ENCODE assay signal across 9 cellular contexts in the genomic region with DNA sequence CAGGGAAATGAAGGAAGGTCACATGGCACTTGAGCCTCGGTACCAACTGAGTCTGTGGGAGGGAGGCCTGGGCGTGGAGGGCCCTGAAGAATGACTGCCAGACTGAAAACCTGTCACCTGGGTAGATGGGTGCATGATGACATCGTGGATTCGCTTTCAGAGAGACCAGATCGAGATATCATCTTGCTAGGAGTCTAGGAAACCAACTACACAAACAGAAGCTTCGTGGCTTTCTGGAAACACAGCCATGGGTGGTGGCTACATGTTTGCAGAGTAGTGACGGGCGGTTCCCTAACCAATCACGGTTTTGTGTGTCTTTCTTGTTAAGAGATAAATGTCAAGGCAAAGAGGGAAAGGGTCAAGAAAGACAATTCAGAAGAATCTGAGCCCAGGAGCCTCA.
DNase-seq lines count a peak whose midpoint lies in the region; ATAC-seq, FAIRE-seq and TF ChIP-seq lines count a peak whose summit lies in the region.
"Had no signal": no experiment of that assay in that cellular context is flagged by ENCODE, and none has a peak within 500 bp of the region (broad histone marks: within the 10 kb centered on the region; RNA-seq: fewer than 3 reads in every experiment).

No MANE protein-coding gene starts in this region.

- H3K4me1 ChIP-seq in small intestine (ENCODE audit: control insufficient read depth in 2 of 2, insufficient read depth in 1 of 2, low read depth in 1 of 2, low read length in 1 of 2): no peaks in the 10 kb centered on the region
- H3K4me1 ChIP-seq: parathyroid adenoma had no signal

- no peaks in the 10 kb centered on the region for H3K4me1 Mint-ChIP-seq in CD14-positive monocyte

- peaks cover 6 to 10% of the 10 kb centered on the region in 2 donors for H3K36me3 Mint-ChIP-seq in CD14-positive monocyte

- H3K27ac Mint-ChIP-seq in CD14-positive monocyte: no peak overlapping the region

- no peak overlapping the region for H3K4me3 Mint-ChIP-seq in CD14-positive monocyte

- 71 to 78% (median 77%) methylated on average over 9 of the region's 9 CpGs for WGBS in small intestine, 3 donors

- H3K9me3 Mint-ChIP-seq in CD14-positive monocyte: peaks cover 35 to 53% (median 40%) of the 10 kb centered on the region in 7 donors

- peak overlapping the region; percentile 2 to 29 for H3K27ac ChIP-seq in small intestine (ENCODE audit: low read depth in 1 of 2, low read length in 1 of 2)
- H3K27ac ChIP-seq: parathyroid adenoma had no signal

- FAIRE-seq in small intestine (lab: Jason Lieb, UNC): no peak
- FAIRE-seq in urothelium cell line (lab: Jason Lieb, UNC): no peak

- intact Hi-C loops in CD14-positive monocyte (cut with micrococcal nuclease): no loop called here

- H3K27me3 ChIP-seq in small intestine (ENCODE audit: control insufficient read depth in 2 of 2, insufficient read depth in 2 of 2, low read length in 2 of 2): no peaks in the 10 kb centered on the region

- ATAC-seq in GM18520 (IDR thresholded peaks at IDR 0.05; ENCODE audit: unreplicated experiment): peak; percentile 27
- ATAC-seq in HG02970 (IDR thresholded peaks at IDR 0.05; ENCODE audit: low FRiP score, unreplicated experiment): peak; percentile 51

- H3K4me3 ChIP-seq in small intestine (ENCODE audit: low read depth in 1 of 2, low read length in 2 of 2): no peak overlapping the region

- no peaks in the 10 kb centered on the region for H3K27me3 Mint-ChIP-seq in CD14-positive monocyte (ENCODE audit: low read depth in 3 of 3)

- DNase-seq in activated CD4-positive, alpha-beta T cell treated with anti-CD3 and anti-CD28 coated beads, Interleukin-2, amount 50 U/mL, for 24 hours (ENCODE audit: low read depth in 1 of 2, low spot score in 1 of 2): peak; percentile 26 to 68
- DNase-seq in small intestine: peak; percentile 8
- no peak for DNase-seq in germinal center (ENCODE audit: low spot score)
- DNase-seq in NCI-H526 (lab: John Stamatoyannopoulos, UW): no peak
- no peak for DNase-seq in CD14-positive monocyte (ENCODE audit: low spot score)
- DNase-seq in urothelium cell line (ENCODE audit: low spot score): no peak

- no peak for TF ChIP-seq CTCF in CD14-positive monocyte (IDR thresholded peaks at IDR 0.05)

- no peaks in the 10 kb centered on the region for H3K36me3 ChIP-seq in small intestine (ENCODE audit: control insufficient read depth in 2 of 2, insufficient read depth in 2 of 2, low read length in 2 of 2)

- H3K9me3 ChIP-seq in small intestine (ENCODE audit: control insufficient read depth, low read depth): no peaks in the 10 kb centered on the region

Comparison
In these comparisons a context has a peak if more than half of its experiments do, and no peak if none do; other contexts are left out.
1. DNase-seq: peak in activated CD4-positive, alpha-beta T cell treated with anti-CD3 and anti-CD28 coated beads, Interleukin-2, amount 50 U/mL, for 24 hours (2 of 2) and small intestine (single experiment); none in germinal center (single experiment), NCI-H526 (0 of 2), CD14-positive monocyte (single experiment) and urothelium cell line (single experiment).